ENCODE assay signal across 26 cellular contexts in the genomic region with DNA sequence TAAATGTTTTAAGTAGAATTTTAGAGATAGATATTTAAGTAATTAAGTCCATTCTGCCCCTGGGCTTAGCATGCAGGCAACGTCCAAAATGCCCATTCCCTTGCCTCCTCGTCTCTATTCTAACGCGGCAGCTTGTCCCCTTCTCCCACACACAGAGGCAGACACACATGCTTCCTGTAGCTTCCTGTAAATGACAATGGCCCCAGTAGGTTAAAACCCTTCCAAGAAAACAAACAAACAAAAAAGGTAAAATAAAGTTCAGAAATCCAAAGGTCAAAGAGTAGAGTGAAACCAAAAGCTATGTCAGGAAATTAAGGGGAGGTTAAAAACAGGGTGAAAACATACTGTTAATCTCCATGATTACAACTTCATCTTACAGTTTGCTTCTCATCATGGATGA.
"Had no signal": no experiment of that assay in that cellular context is flagged by ENCODE, and none has a peak within 500 bp of the region (broad histone marks: within the 10 kb centered on the region; RNA-seq: fewer than 3 reads in every experiment).

No MANE protein-coding gene starts in this region.

- H3K9me3 ChIP-seq: breast epithelium, Peyer's patch, SJCRH30, SK-N-SH had no signal

- ATAC-seq: activated CD4-positive, CD25-positive, alpha-beta regulatory T cell treated with anti-CD3 and anti-CD28 coated beads, Interleukin-2, amount 50 U/mL, for 24 hours; activated T-helper 17 cell treated with anti-CD3 and anti-CD28 coated beads, Interleukin-2, amount 50 U/mL, for 72 hours had no signal

- H3K9ac ChIP-seq: SK-N-SH had no signal

- H3K4me1 ChIP-seq: breast epithelium, Peyer's patch, SJCRH30 had no signal

- H3K4me2 ChIP-seq: SK-N-SH had no signal

- H3K4me3 ChIP-seq: breast epithelium, Peyer's patch, SJCRH30 had no signal

- H3K36me3 ChIP-seq: breast epithelium, Peyer's patch, SJCRH30, WERI-Rb-1 had no signal

- H3K27ac ChIP-seq: breast epithelium, Peyer's patch, RWPE1, SJCRH30, WERI-Rb-1 had no signal

- H3K27me3 ChIP-seq: breast epithelium, Peyer's patch, SJCRH30 had no signal

- DNase-seq: activated CD4-positive, alpha-beta T cell treated with anti-CD3 and anti-CD28 coated beads for 4 hours; activated gamma-delta T cell treated with Interleukin-2 at 50 U/mL for 16 hours; activated naive CD4-positive, alpha-beta T cell treated with anti-CD3 and anti-CD28 coated beads, Interleukin-2, amount 50 U/mL, for 16 hours; activated naive CD8-positive, alpha-beta T cell treated with anti-CD3 and anti-CD28 coated beads, Interleukin-2, amount 10 ng/mL, durations not matched to agents 7 days and 5 days; activated T-cell treated with anti-CD3 and anti-CD28 coated beads for 4 hours; activated T-cell treated with anti-CD3 and anti-CD28 coated beads, Interleukin-2, amount 50 U/mL, for 48 hours; aorta; caudate nucleus; Kasumi-1; KBM-7; NCI-H1048; NCI-H1417; NCI-H2029 treated with DMSO at 0.1 percent for 48 hours; NCI-H345; NCI-H510A; NCI-H526 treated with DMSO at 0.1 percent for 48 hours; Peyer's patch; Right ventricle myocardium superior; SJCRH30; SK-N-SH; T-helper 1 cell; WERI-Rb-1 had no signal
